Comparison of ENCODE assay signal across 8 cellular contexts in genomic region chr9:89597711-89598707, GRCh38. TPM values are rescaled to one million over a fixed set of nuclear protein-coding genes. Genes with fewer than 3 reads are reported as not detected.
DNase-seq lines count a peak whose midpoint lies in the region; ATAC-seq and TF ChIP-seq lines count a peak whose summit lies in the region.

No MANE protein-coding gene starts in this region.

- H3K9me3 Mint-ChIP-seq in activated T-helper 17 cell treated with anti-CD3 and anti-CD28 coated beads, Interleukin-2, amount 50 U/mL, for 72 hours: no peaks in the 10 kb centered on the region

- H3K9ac ChIP-seq in OCI-LY3 (ENCODE audit: low read length): no peak overlapping the region

- no peak overlapping the region for H2AFZ ChIP-seq in OCI-LY3 (ENCODE audit: low read depth, low read length)

- no peaks in the 10 kb centered on the region for H4K20me1 ChIP-seq in OCI-LY3 (ENCODE audit: insufficient read depth, low read length)

- no peak overlapping the region for H3K4me3 Mint-ChIP-seq in activated T-helper 17 cell treated with anti-CD3 and anti-CD28 coated beads, Interleukin-2, amount 50 U/mL, for 72 hours

- TF ChIP-seq CTCF in BJ (IDR thresholded peaks at IDR 0.05; ENCODE audit: insufficient read depth, low read depth, low read length) (peak; percentile 82), OCI-LY3 (IDR thresholded peaks at IDR 0.05; ENCODE audit: low read depth, low read length) (peak; percentile 87), foreskin keratinocyte (conservative IDR thresholded peaks at IDR 0.05) (peak; percentile 85)

- no peak for DNase-seq in BJ (ENCODE audit: low read depth)
- peak; percentile 16 to 45 for DNase-seq in foreskin keratinocyte
- DNase-seq in nucleus accumbens (lab: John Stamatoyannopoulos, UW): peak in 36 of 56 donors; percentile 8 to 75 (median 28)
- no peak for DNase-seq in DMS79 treated with DMSO at 0.1 percent for 48 hours (lab: John Stamatoyannopoulos, UW)

- H3K79me2 ChIP-seq in OCI-LY3 (ENCODE audit: low read length): no peaks in the 10 kb centered on the region

- H3K27ac ChIP-seq in OCI-LY3 (ENCODE audit: low read length) (no peak overlapping the region), foreskin keratinocyte (no peak overlapping the region)

- H3K9me3 ChIP-seq in OCI-LY3 (ENCODE audit: insufficient read depth, low read length): no peaks in the 10 kb centered on the region

- no peaks in the 10 kb centered on the region for H3K36me3 ChIP-seq in BJ (ENCODE audit: control insufficient read depth, insufficient read depth, low read length)
- no peaks in the 10 kb centered on the region for H3K36me3 ChIP-seq in OCI-LY3 (replicated peaks; ENCODE audit: low read depth, low read length)

- no peak overlapping the region for H3K27ac Mint-ChIP-seq in activated T-helper 17 cell treated with anti-CD3 and anti-CD28 coated beads, Interleukin-2, amount 50 U/mL, for 72 hours

- no peaks in the 10 kb centered on the region for H3K4me1 Mint-ChIP-seq in activated T-helper 17 cell treated with anti-CD3 and anti-CD28 coated beads, Interleukin-2, amount 50 U/mL, for 72 hours

- H3K4me3 ChIP-seq in BJ (ENCODE audit: low read depth, low read length): no peak overlapping the region
- H3K4me3 ChIP-seq in OCI-LY3 (ENCODE audit: low read length): no peak overlapping the region

- no peaks in the 10 kb centered on the region for H3K36me3 Mint-ChIP-seq in activated T-helper 17 cell treated with anti-CD3 and anti-CD28 coated beads, Interleukin-2, amount 50 U/mL, for 72 hours (ENCODE audit: low read depth)

- H3K4me1 ChIP-seq in OCI-LY3 (ENCODE audit: low read length) (no peaks in the 10 kb centered on the region), foreskin keratinocyte (no peaks in the 10 kb centered on the region)

- peaks cover 3% of the 10 kb centered on the region; the same call in 1 of the 2 replicates for H3K27me3 ChIP-seq in BJ (ENCODE audit: control insufficient read depth, insufficient read depth, low read length)
- peaks cover 53% of the 10 kb centered on the region for H3K27me3 ChIP-seq in OCI-LY3 (ENCODE audit: low read depth, low read length)
- peaks cover 14% of the 10 kb centered on the region for H3K27me3 ChIP-seq in foreskin keratinocyte

- peak; percentile 59 for ATAC-seq in GM19468 (IDR thresholded peaks at IDR 0.05; ENCODE audit: extremely low read depth, unreplicated experiment)
- ATAC-seq in activated T-helper 17 cell treated with anti-CD3 and anti-CD28 coated beads, Interleukin-2, amount 50 U/mL, for 72 hours (replicated peaks): peak; percentile 31
- peak; percentile 53 for ATAC-seq in foreskin keratinocyte
- no peak for ATAC-seq in HG02588 (IDR thresholded peaks at IDR 0.05; ENCODE audit: unreplicated experiment)

- CTCF ChIA-PET in BJ (lab: Yijun Ruan, JAX): interaction anchor here (0.7 to 4.0 kb wide), 28 partner anchors 8 to 1292 kb away, joined by 3 to 54 read pairs (median 4); partner anchors contain the start of gene DIRAS2

- POLR2A ChIA-PET in BJ (lab: Charles Lee): no interaction called here

- H3K4me2 ChIP-seq in OCI-LY3 (ENCODE audit: low read length): no peak overlapping the region

- H3K27me3 Mint-ChIP-seq in activated T-helper 17 cell treated with anti-CD3 and anti-CD28 coated beads, Interleukin-2, amount 50 U/mL, for 72 hours: peaks cover 3% of the 10 kb centered on the region

RNA-seq across cellular contexts. Expression of gene GADD45G, which starts 6.8 kb away (rescaled TPM):
- 0.07 TPM in 1 of 2 replicates, not detected in the other for polyA plus RNA-seq in BJ (2011; rRNA removed)
- polyA minus RNA-seq in BJ (2011; rRNA and poly(A)+ RNA removed): not detected in 2 replicates
- total RNA-seq in activated T-helper 17 cell treated with anti-CD3 and anti-CD28 coated beads, Interleukin-2, amount 50 U/mL, for 72 hours: 10 to 100 TPM in 1 of 2 donors, 1 to 10 TPM in 1; 5.7 to 11.7 TPM
- total RNA-seq in foreskin keratinocyte: not detected in 2 replicates
- 0.06 TPM in 1 of 2 replicates, not detected in the other for polyA plus RNA-seq in foreskin keratinocyte

Comparison
In these comparisons a context has a peak if more than half of its experiments do, and no peak if none do; other contexts are left out.
1. DNase-seq: peak in foreskin keratinocyte (2 of 2) and nucleus accumbens (36 of 56); none in BJ (single experiment) and DMS79 treated with DMSO at 0.1 percent for 48 hours (single experiment).
2. Peak in every context shown above with its lines, with median percentiles within 50 percentile points of each other: CTCF ChIP-seq.